In the genomic region with DNA sequence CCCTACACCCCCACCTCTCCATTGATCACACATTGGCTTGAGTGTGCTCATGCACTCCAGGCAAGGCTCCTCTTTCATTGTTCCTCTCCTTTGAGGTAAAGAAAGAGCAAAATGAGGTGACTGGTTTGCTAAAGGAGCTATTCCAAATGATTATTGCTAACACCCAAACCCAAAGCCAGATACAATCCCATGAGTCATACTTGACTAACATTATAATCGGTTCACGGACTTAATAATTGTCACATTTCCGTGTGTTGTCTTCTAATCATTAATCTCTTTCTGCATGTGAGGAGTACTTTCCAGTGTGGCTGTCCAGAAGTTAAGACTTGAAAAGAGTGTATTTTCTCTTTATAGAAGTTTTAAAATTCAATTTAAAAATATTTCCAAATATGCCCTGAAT, we compare ENCODE assay signal across 23 cellular contexts.
"Had no signal": no experiment of that assay in that cellular context is flagged by ENCODE, and none has a peak within 500 bp of the region (broad histone marks: within the 10 kb centered on the region; RNA-seq: fewer than 3 reads in every experiment).

No MANE protein-coding gene starts in this region.

- ATAC-seq: activated CD8-positive, alpha-beta memory T cell treated with anti-CD3 and anti-CD28 coated beads, Interleukin-2, amount 10 ng/mL, durations not matched to agents 7 days and 5 days; foreskin keratinocyte; heart right ventricle; mucosa of descending colon; natural killer cell treated with Interleukin-12 subunit alpha and Interleukin-12 subunit beta and Interleukin-15 and Interleukin-18, amount 100 ng/mL, for 72 hours; stimulated activated naive B cell treated with anti-CD40 and anti-IgM and Interleukin-4, amounts not matched to agents 10 μg/mL and 1 μg/mL and 100 μg/mL, for 72 hours; T-cell; upper lobe of right lung had no signal

- H3K27ac ChIP-seq: coronary artery, foreskin keratinocyte, heart right ventricle, left ventricle myocardium inferior, ovary, stomach, tibial artery, upper lobe of right lung had no signal

- DNase-seq: activated B cell treated with CpG ODN at 0.5 μM for 24 hours; activated CD4-positive, alpha-beta T cell treated with anti-CD3 and anti-CD28 coated beads for 36 hours; activated CD8-positive, alpha-beta memory T cell treated with anti-CD3 and anti-CD28 coated beads, Interleukin-2, amount 10 ng/mL, durations not matched to agents 7 days and 5 days; activated CD8-positive, alpha-beta T cell treated with anti-CD3 and anti-CD28 coated beads, Interleukin-2, amount 10 ng/mL, durations not matched to agents 7 days and 5 days; activated effector memory CD4-positive, alpha-beta T cell treated with Interleukin-2 at 50 U/mL for 16 hours; activated naive CD4-positive, alpha-beta T cell treated with Interleukin-2 at 50 U/mL for 16 hours; activated T-cell treated with anti-CD3 and anti-CD28 coated beads, Interleukin-2, amount 50 U/mL, for 72 hours; anterior cingulate cortex; foreskin keratinocyte; heart right ventricle; left ventricle myocardium inferior; mucosa of descending colon; ovary; retina; stimulated activated CD4-positive, alpha-beta T cell treated with anti-CD3 and anti-CD28 coated beads, Interleukin-15, amount 100 ng/mL, for 24 hours; stimulated activated CD4-positive, alpha-beta T cell treated with anti-CD3 and anti-CD28 coated beads, Interleukin-2, amount 100 ng/mL, for 24 hours; stimulated activated naive B cell treated with anti-CD40 and anti-IgM and Interleukin-4, amounts not matched to agents 10 μg/mL and 1 μg/mL and 100 μg/mL, for 72 hours; stomach; T-cell; tibial artery; upper lobe of right lung had no signal
